1 cellular context compared by ENCODE assay signal in the genomic region with DNA sequence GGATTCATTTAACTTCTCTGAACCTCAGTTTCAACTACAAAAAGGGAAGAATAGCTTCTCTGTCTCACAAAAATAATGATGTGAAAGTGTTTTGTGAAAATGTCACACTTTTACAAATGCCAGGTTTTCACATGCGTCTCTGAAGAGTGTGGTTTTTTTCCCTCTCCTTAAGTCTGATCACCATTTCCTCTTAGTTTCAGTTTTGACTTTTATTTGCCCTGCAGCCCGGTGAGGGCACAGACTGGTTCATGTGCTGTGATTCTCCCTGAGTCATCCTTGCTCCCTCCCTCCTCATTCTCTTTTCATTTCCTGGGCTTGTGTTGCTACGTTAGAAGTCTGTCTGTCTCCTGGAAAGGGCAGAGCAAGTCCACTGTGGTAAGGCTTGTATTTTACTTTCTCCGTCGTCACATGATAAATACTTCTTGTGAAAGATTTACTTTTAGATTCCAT.
A peak's percentile ranks its signal among the peaks of the same experiment; 100 is the strongest.
TF ChIP-seq lines count a peak whose summit lies in the region.

No MANE protein-coding gene starts in this region.

TF ChIP-seq in K562, 482 proteins besides CTCF, POLR2A, EP300 and RAD21 (continued from another document):
- TF ChIP-seq, protein P1, sequence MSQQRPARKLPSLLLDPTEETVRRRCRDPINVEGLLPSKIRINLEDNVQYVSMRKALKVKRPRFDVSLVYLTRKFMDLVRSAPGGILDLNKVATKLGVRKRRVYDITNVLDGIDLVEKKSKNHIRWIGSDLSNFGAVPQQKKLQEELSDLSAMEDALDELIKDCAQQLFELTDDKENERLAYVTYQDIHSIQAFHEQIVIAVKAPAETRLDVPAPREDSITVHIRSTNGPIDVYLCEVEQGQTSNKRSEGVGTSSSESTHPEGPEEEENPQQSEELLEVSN (IDR thresholded peaks at IDR 0.05; ENCODE audit: borderline replicate concordance in 1 of 2, extremely low read depth in 1 of 2, insufficient read depth in 1 of 2, insufficient read length in 1 of 2, low read depth in 1 of 2, low read length in 1 of 2, poor library complexity in 1 of 2, severe bottlenecking in 1 of 2) = no peak
- TF ChIP-seq HBP1 (CRISPR knock-in tag; IDR thresholded peaks at IDR 0.05) = no peak
- TF ChIP-seq MCM7 (IDR thresholded peaks at IDR 0.05) = no peak
- TF ChIP-seq NR2C2 (CRISPR knock-in tag; IDR thresholded peaks at IDR 0.05) = no peak
- 0 out of 2 replicates have a peak, but pooled peaks have one; percentile 4 for TF ChIP-seq NR2C2 (tag; IDR thresholded peaks at IDR 0.05)
- TF ChIP-seq FOXM1 (IDR thresholded peaks at IDR 0.05; ENCODE audit: low read depth) = no peak
- TF ChIP-seq FOXM1 (CRISPR knock-in tag; IDR thresholded peaks at IDR 0.05; ENCODE audit: low read depth) = no peak
- no peak for TF ChIP-seq RFX1 (IDR thresholded peaks at IDR 0.05)
- peak; percentile 59 for TF ChIP-seq MAFK (IDR thresholded peaks at IDR 0.05; ENCODE audit: low read length)
- no peak for TF ChIP-seq GTF2B (IDR thresholded peaks at IDR 0.05; ENCODE audit: extremely low read depth, insufficient read length)
- peak; percentile 60 for TF ChIP-seq MAFG (tag; conservative IDR thresholded peaks at IDR 0.05)
- no peak for TF ChIP-seq L3MBTL2 (IDR thresholded peaks at IDR 0.05)
- TF ChIP-seq, protein P2, sequence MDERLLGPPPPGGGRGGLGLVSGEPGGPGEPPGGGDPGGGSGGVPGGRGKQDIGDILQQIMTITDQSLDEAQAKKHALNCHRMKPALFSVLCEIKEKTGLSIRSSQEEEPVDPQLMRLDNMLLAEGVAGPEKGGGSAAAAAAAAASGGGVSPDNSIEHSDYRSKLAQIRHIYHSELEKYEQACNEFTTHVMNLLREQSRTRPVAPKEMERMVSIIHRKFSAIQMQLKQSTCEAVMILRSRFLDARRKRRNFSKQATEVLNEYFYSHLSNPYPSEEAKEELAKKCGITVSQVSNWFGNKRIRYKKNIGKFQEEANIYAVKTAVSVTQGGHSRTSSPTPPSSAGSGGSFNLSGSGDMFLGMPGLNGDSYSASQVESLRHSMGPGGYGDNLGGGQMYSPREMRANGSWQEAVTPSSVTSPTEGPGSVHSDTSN (CRISPR knock-in tag; IDR thresholded peaks at IDR 0.05; ENCODE audit: low read depth) = no peak
- TF ChIP-seq, protein P2 (tag; conservative IDR thresholded peaks at IDR 0.05; ENCODE audit: low read depth) = peak; percentile 58; the same call in 1 of the 2 replicates
- no peak for TF ChIP-seq STAT5B (CRISPR knock-in tag; IDR thresholded peaks at IDR 0.05)
